Comparison of ENCODE assay signal across 12 cellular contexts in the genomic region with DNA sequence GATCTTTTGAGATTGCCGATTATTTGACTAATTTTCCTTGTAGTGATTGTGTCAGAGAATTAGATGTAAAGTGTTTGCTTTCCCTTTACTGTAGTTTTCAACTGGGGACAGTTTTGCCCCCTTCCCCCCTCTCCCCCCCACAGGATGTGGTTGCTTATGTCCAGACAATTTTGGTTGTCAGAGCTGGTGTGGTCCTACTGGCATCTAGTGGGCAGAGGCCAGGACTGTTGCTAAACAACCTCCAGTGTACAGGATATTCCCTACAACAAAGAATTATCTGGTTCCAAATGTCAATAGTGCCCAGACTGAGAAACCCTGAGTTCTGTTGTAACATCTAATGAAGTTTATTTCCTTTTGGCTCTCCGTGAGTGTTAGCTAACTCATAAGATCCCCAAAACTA. TPM values are rescaled to one million over a fixed set of nuclear protein-coding genes. Genes with fewer than 3 reads are reported as not detected.
A peak's percentile ranks its signal among the peaks of the same experiment; 100 is the strongest.
DNase-seq lines count a peak whose midpoint lies in the region; ATAC-seq and TF ChIP-seq lines count a peak whose summit lies in the region.
"Had no signal": no experiment of that assay in that cellular context is flagged by ENCODE, and none has a peak within 500 bp of the region (broad histone marks: within the 10 kb centered on the region; RNA-seq: fewer than 3 reads in every experiment).

No MANE protein-coding gene starts in this region.

- H4K20me1 ChIP-seq in GM23338 (replicated peaks; ENCODE audit: insufficient read depth): peaks cover 58% of the 10 kb centered on the region

- H3K27ac ChIP-seq in GM23338 (ENCODE audit: low read depth): peak overlapping the region; percentile 76; the same call in 1 of the 2 replicates
- H3K27ac ChIP-seq: suprapubic skin had no signal

- H3K4me3 Mint-ChIP-seq in GM23338: no peak overlapping the region
- H3K4me3 Mint-ChIP-seq in endothelial cell (ENCODE audit: unreplicated experiment): no peak overlapping the region
- no peak overlapping the region for H3K4me3 Mint-ChIP-seq in Calu3 (ENCODE audit: low read depth, unreplicated experiment)
- H3K4me3 Mint-ChIP-seq: activated CD4-positive, alpha-beta memory T cell treated with anti-CD3 and anti-CD28 coated beads, Interleukin-2, amount 10 ng/mL, durations not matched to agents 7 days and 5 days had no signal

- TF ChIP-seq CTCF in GM23338 (conservative IDR thresholded peaks at IDR 0.05; ENCODE audit: low read depth in 2 of 2) (peak in 1 of 2 experiments; percentile 12; a peak in 1 of 4 replicates), endothelial cell (IDR thresholded peaks at IDR 0.05; ENCODE audit: unreplicated experiment) (no peak), retinal pigment epithelial cell (conservative IDR thresholded peaks at IDR 0.05; ENCODE audit: low read depth, low read length) (peak; percentile 20), Calu3 (IDR thresholded peaks at IDR 0.05; ENCODE audit: unreplicated experiment) (no peak)

- no peaks in the 10 kb centered on the region for H3K36me3 ChIP-seq in GM23338 (ENCODE audit: insufficient read depth)
- H3K36me3 ChIP-seq: suprapubic skin had no signal

- H3F3A ChIP-seq in GM23338 (replicated peaks; ENCODE audit: low read depth): no peaks in the 10 kb centered on the region

- H3K4me1 Mint-ChIP-seq in GM23338 (peaks cover 62% of the 10 kb centered on the region), endothelial cell (ENCODE audit: unreplicated experiment) (peaks cover 15% of the 10 kb centered on the region), Calu3 (ENCODE audit: low read depth, unreplicated experiment) (no peaks in the 10 kb centered on the region)
- H3K4me1 Mint-ChIP-seq: activated CD4-positive, alpha-beta memory T cell treated with anti-CD3 and anti-CD28 coated beads, Interleukin-2, amount 10 ng/mL, durations not matched to agents 7 days and 5 days had no signal

- CTCF ChIA-PET in Calu3 (lab: Charles Lee): no interaction called here

- H3K4me2 ChIP-seq in GM23338: peak overlapping the region; percentile 68

- DNase-seq in GM23338 (ENCODE audit: low spot score): no peak
- peak; percentile 5 for DNase-seq in RPMI8226
- no peak for DNase-seq in endothelial cell (ENCODE audit: low spot score)
- DNase-seq in retinal pigment epithelial cell (ENCODE audit: low read depth): no peak
- no peak for DNase-seq in Calu3
- DNase-seq in NCI-H146 (lab: John Stamatoyannopoulos, UW): no peak
- DNase-seq: activated CD4-positive, alpha-beta memory T cell treated with anti-CD3 and anti-CD28 coated beads, Interleukin-2, amount 10 ng/mL, durations not matched to agents 7 days and 5 days; GDM1; MV-4-11 had no signal

- H3K79me2 ChIP-seq in GM23338 (replicated peaks; ENCODE audit: insufficient read depth): peaks cover 100% of the 10 kb centered on the region

- H3K9me2 ChIP-seq in GM23338 (ENCODE audit: insufficient read depth): no peaks in the 10 kb centered on the region

- no TSS peak for BruUV-seq in Calu3 (replicated peaks; lab: Mats Ljungman, UMichigan)

- H3K27me3 Mint-ChIP-seq in GM23338 (ENCODE audit: insufficient read depth, low read depth, poor library complexity): peaks cover 3% of the 10 kb centered on the region
- H3K27me3 Mint-ChIP-seq in endothelial cell (ENCODE audit: unreplicated experiment): no peaks in the 10 kb centered on the region
- no peaks in the 10 kb centered on the region for H3K27me3 Mint-ChIP-seq in Calu3 (ENCODE audit: unreplicated experiment)

- H3K27ac Mint-ChIP-seq in GM23338 (peak overlapping the region; percentile 12; the same call in 1 of the 2 replicates), endothelial cell (ENCODE audit: unreplicated experiment) (peak overlapping the region; percentile 49), Calu3 (ENCODE audit: unreplicated experiment) (no peak overlapping the region)
- H3K27ac Mint-ChIP-seq: activated CD4-positive, alpha-beta memory T cell treated with anti-CD3 and anti-CD28 coated beads, Interleukin-2, amount 10 ng/mL, durations not matched to agents 7 days and 5 days had no signal

- intact Hi-C loops in Calu3 (cut with micrococcal nuclease; ENCODE audit: unreplicated experiment): no loop called here

- ATAC-seq in GM23338: no peak; the same call in 1 of the 3 replicates
- no peak for ATAC-seq in HG03442 (IDR thresholded peaks at IDR 0.05; ENCODE audit: unreplicated experiment)
- ATAC-seq in HG02884 (IDR thresholded peaks at IDR 0.05; ENCODE audit: unreplicated experiment): no peak

- peak overlapping the region; percentile 25; the same call in 1 of the 2 replicates for H3K4me3 ChIP-seq in GM23338
- H3K4me3 ChIP-seq in retinal pigment epithelial cell (ENCODE audit: low read length): no peak overlapping the region
- H3K4me3 ChIP-seq: suprapubic skin had no signal

- H3K27me3 ChIP-seq in GM23338 (ENCODE audit: insufficient read depth): no peaks in the 10 kb centered on the region
- H3K27me3 ChIP-seq: suprapubic skin had no signal

- no peaks in the 10 kb centered on the region for H3K9me3 Mint-ChIP-seq in GM23338
- no peaks in the 10 kb centered on the region for H3K9me3 Mint-ChIP-seq in endothelial cell (ENCODE audit: unreplicated experiment)
- no peaks in the 10 kb centered on the region for H3K9me3 Mint-ChIP-seq in Calu3 (ENCODE audit: low read depth, unreplicated experiment)
- H3K9me3 Mint-ChIP-seq: activated CD4-positive, alpha-beta memory T cell treated with anti-CD3 and anti-CD28 coated beads, Interleukin-2, amount 10 ng/mL, durations not matched to agents 7 days and 5 days had no signal

- peaks cover 49% of the 10 kb centered on the region for H3K4me1 ChIP-seq in GM23338 (ENCODE audit: insufficient read depth)
- H3K4me1 ChIP-seq: suprapubic skin had no signal

- no peaks in the 10 kb centered on the region for H3K36me3 Mint-ChIP-seq in GM23338 (ENCODE audit: low read depth)
- no peaks in the 10 kb centered on the region for H3K36me3 Mint-ChIP-seq in endothelial cell (ENCODE audit: low read depth, unreplicated experiment)
- no peaks in the 10 kb centered on the region for H3K36me3 Mint-ChIP-seq in Calu3 (ENCODE audit: insufficient read depth, unreplicated experiment)

- H2AFZ ChIP-seq in GM23338: no peak overlapping the region

TF ChIP-seq in GM23338, 12 proteins besides CTCF, POLR2A, EP300 and RAD21 (continues in another document):
- TF ChIP-seq POLR2AphosphoS5 (IDR thresholded peaks at IDR 0.05; ENCODE audit: low read depth): no peak
- no peak for TF ChIP-seq EZH2 (IDR thresholded peaks at IDR 0.05; ENCODE audit: low read depth, unreplicated experiment)
- no peak for TF ChIP-seq ETS1 (IDR thresholded peaks at IDR 0.05)
- TF ChIP-seq CREB1 (CRISPR knock-in tag; IDR thresholded peaks at IDR 0.05; ENCODE audit: low read depth): no peak

RNA-seq across cellular contexts. Expression of gene TMEFF1, which starts 20.0 kb away (rescaled TPM):
- 75.8 and 85.2 TPM in 2 replicates for total RNA-seq in GM23338 (2014; rRNA removed; shearing (Covaris generic))
- 6.6 and 12.8 TPM in 2 replicates for polyA plus RNA-seq in GM23338 (2016; fragmentation: Nextera tagmentation; extraction: Ambion mirVana)
- 45.8 TPM for total RNA-seq in endothelial cell (ENCODE audit: unreplicated experiment)
- 1.7 TPM in 2 replicates for total RNA-seq in Calu3 (2022)

Comparison
In these comparisons a context has a peak if more than half of its experiments do, and no peak if none do; other contexts are left out.
1. RNA of gene TMEFF1, which starts 20.0 kb away (total RNA-seq): 75.8 to 85.2 TPM in GM23338 and 45.8 TPM in endothelial cell (single experiment); 1.7 TPM in Calu3; every median in the first group is over 10 times any median in the second.